In the genomic region with DNA sequence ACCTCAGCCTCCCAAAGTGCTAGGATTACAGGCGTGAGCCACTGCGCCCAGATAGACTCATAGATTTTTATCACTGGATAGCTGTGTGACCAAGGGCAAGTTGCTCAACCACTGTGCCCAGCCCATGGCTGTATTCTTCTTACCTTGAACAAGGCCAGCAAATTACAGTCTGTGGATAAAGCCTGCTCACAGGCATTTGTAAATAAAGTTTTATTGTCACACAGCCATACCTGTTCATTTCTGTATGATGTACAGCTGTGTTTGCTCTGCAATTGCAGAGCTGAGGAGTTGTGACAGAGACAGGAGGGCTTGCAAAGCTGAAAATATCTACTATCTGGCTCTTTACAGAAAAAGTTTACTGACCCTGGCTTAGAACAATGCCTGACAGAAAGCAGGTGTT, we compare ENCODE assay signal across 30 cellular contexts. TPM values are rescaled to one million over a fixed set of nuclear protein-coding genes. Genes with fewer than 3 reads are reported as not detected.
"Had no signal": no experiment of that assay in that cellular context is flagged by ENCODE, and none has a peak within 500 bp of the region (broad histone marks: within the 10 kb centered on the region; RNA-seq: fewer than 3 reads in every experiment).

No MANE protein-coding gene starts in this region.

- ATAC-seq: left colon; left lung; lower lobe of right lung; naive thymus-derived CD8-positive, alpha-beta T cell; pancreas; right cardiac atrium; stimulated activated effector memory CD8-positive, alpha-beta T cell treated with anti-CD3 and anti-CD28 coated beads, Interleukin-12 subunit alpha, Interleukin-12 subunit beta, amount 100 ng/mL, for 72 hours; upper lobe of right lung had no signal

- H3K36me3 ChIP-seq: left lung, lower lobe of right lung, pancreas, prostate gland, sigmoid colon, spleen, suprapubic skin, thoracic aorta, tibial artery, upper lobe of right lung had no signal

- H3K27ac ChIP-seq: left lung, lower lobe of right lung, pancreas, prostate gland, sigmoid colon, spleen, suprapubic skin, thoracic aorta, tibial artery, upper lobe of right lung had no signal

- H3K9me3 ChIP-seq: left lung, lower lobe of right lung, pancreas, prostate gland, sigmoid colon, thoracic aorta, tibial artery, upper lobe of right lung had no signal

- DNase-seq: immature natural killer cell; kidney; left colon; left lung; lower lobe of right lung; mammary epithelial cell; mesenchymal stem cell; naive thymus-derived CD8-positive, alpha-beta T cell; nucleus accumbens; pancreas; posterior cingulate gyrus; retina; right cardiac atrium; sigmoid colon; small intestine; spleen; stimulated activated CD4-positive, alpha-beta T cell treated with anti-CD3 and anti-CD28 coated beads, Interleukin-4, amount 100 ng/mL, for 24 hours; stimulated activated naive CD4-positive, alpha-beta T cell; tibial artery; upper lobe of right lung had no signal

- H3K4me3 ChIP-seq: left lung, lower lobe of right lung, pancreas, prostate gland, sigmoid colon, spleen, suprapubic skin, thoracic aorta, tibial artery, upper lobe of right lung had no signal

- FAIRE-seq: islet of Langerhans, kidney, pancreas, small intestine, urothelium cell line had no signal

- H3K4me1 ChIP-seq: left lung, lower lobe of right lung, pancreas, prostate gland, sigmoid colon, spleen, suprapubic skin, tibial artery, upper lobe of right lung had no signal

RNA-seq across cellular contexts. Expression of gene LHX5, which starts 35.2 kb away (rescaled TPM):
- total RNA-seq: kidney; left colon; left lung; liver; lower lobe of right lung; mucosa of gallbladder; naive thymus-derived CD8-positive, alpha-beta T cell; osteoblast; pancreas; prostate gland; right cardiac atrium; sigmoid colon; spleen; subcutaneous adipose tissue; suprapubic skin; thoracic aorta; upper lobe of right lung had no signal
- polyA plus RNA-seq: immature natural killer cell; liver; naive thymus-derived CD8-positive, alpha-beta T cell; pancreas; right cardiac atrium; sigmoid colon; small intestine; spleen had no signal
